Comparison of ENCODE assay signal across 9 cellular contexts in genomic region chr2:8310557-8311455, GRCh38.
DNase-seq lines count a peak whose midpoint lies in the region; ATAC-seq lines count a peak whose summit lies in the region.
"Had no signal": no experiment of that assay in that cellular context is flagged by ENCODE, and none has a peak within 500 bp of the region (broad histone marks: within the 10 kb centered on the region; RNA-seq: fewer than 3 reads in every experiment).

No MANE protein-coding gene starts in this region.

- H3K9me3 Mint-ChIP-seq in immature natural killer cell: no peaks in the 10 kb centered on the region
- H3K9me3 Mint-ChIP-seq in stimulated activated effector memory CD8-positive, alpha-beta T cell treated with anti-CD3 and anti-CD28 coated beads, Interleukin-12 subunit alpha, Interleukin-12 subunit beta, amount 100 ng/mL, for 72 hours: no peaks in the 10 kb centered on the region

- H3K27ac Mint-ChIP-seq in immature natural killer cell: peak overlapping the region; percentile 93 to 98 (median 97)
- H3K27ac Mint-ChIP-seq in stimulated activated effector memory CD8-positive, alpha-beta T cell treated with anti-CD3 and anti-CD28 coated beads, Interleukin-12 subunit alpha, Interleukin-12 subunit beta, amount 100 ng/mL, for 72 hours: peak overlapping the region; percentile 83

- DNase-seq in NOMO-1 treated with DMSO at 0.1 percent for 48 hours (lab: John Stamatoyannopoulos, UW; ENCODE audit: unreplicated experiment) (peak; percentile 42), immature natural killer cell (peak; percentile 72 to 79 (median 76)), HuH-7 (ENCODE audit: low spot score) (no peak), H4 (ENCODE audit: low spot score) (no peak), RKO (ENCODE audit: low spot score) (no peak)
- DNase-seq in activated CD8-positive, alpha-beta memory T cell treated with anti-CD3 and anti-CD28 coated beads, Interleukin-2, amount 50 U/mL, for 4 hours: peak; percentile 53
- DNase-seq in stimulated activated effector memory CD8-positive, alpha-beta T cell treated with anti-CD3 and anti-CD28 coated beads, Interleukin-12 subunit alpha, Interleukin-12 subunit beta, amount 100 ng/mL, for 72 hours (ENCODE audit: low spot score in 2 of 2): peak; percentile 41 to 67
- DNase-seq: left ventricle myocardium superior, NCI-H1417 had no signal

- H3K27me3 Mint-ChIP-seq in immature natural killer cell (ENCODE audit: low read depth in 3 of 3): peaks cover 2 to 11% (median 10%) of the 10 kb centered on the region in 3 donors

- ATAC-seq in stimulated activated effector memory CD8-positive, alpha-beta T cell treated with anti-CD3 and anti-CD28 coated beads, Interleukin-12 subunit alpha, Interleukin-12 subunit beta, amount 100 ng/mL, for 72 hours: peak; percentile 72
- ATAC-seq: left ventricle myocardium superior had no signal

- peaks cover 11 to 49% (median 36%) of the 10 kb centered on the region in 3 donors for H3K36me3 Mint-ChIP-seq in immature natural killer cell
- peaks cover 12% of the 10 kb centered on the region for H3K36me3 Mint-ChIP-seq in stimulated activated effector memory CD8-positive, alpha-beta T cell treated with anti-CD3 and anti-CD28 coated beads, Interleukin-12 subunit alpha, Interleukin-12 subunit beta, amount 100 ng/mL, for 72 hours

- H3K4me3 Mint-ChIP-seq in immature natural killer cell: peak overlapping the region; percentile 62 to 82 (median 76)
- peak overlapping the region; percentile 53 for H3K4me3 Mint-ChIP-seq in stimulated activated effector memory CD8-positive, alpha-beta T cell treated with anti-CD3 and anti-CD28 coated beads, Interleukin-12 subunit alpha, Interleukin-12 subunit beta, amount 100 ng/mL, for 72 hours

- H3K4me1 Mint-ChIP-seq in immature natural killer cell: peaks cover 96 to 97% of the 10 kb centered on the region in 2 donors
- H3K4me1 Mint-ChIP-seq in stimulated activated effector memory CD8-positive, alpha-beta T cell treated with anti-CD3 and anti-CD28 coated beads, Interleukin-12 subunit alpha, Interleukin-12 subunit beta, amount 100 ng/mL, for 72 hours: peaks cover 86% of the 10 kb centered on the region

Comparison
In these comparisons a context has a peak if more than half of its experiments do, and no peak if none do; other contexts are left out.
1. DNase-seq: peak in NOMO-1 treated with DMSO at 0.1 percent for 48 hours (single experiment), activated CD8-positive, alpha-beta memory T cell treated with anti-CD3 and anti-CD28 coated beads, Interleukin-2, amount 50 U/mL, for 4 hours (single experiment), immature natural killer cell (3 of 3) and stimulated activated effector memory CD8-positive, alpha-beta T cell treated with anti-CD3 and anti-CD28 coated beads, Interleukin-12 subunit alpha, Interleukin-12 subunit beta, amount 100 ng/mL, for 72 hours (2 of 2); none in HuH-7 (single experiment), H4 (single experiment) and RKO (single experiment).